In the genomic region with DNA sequence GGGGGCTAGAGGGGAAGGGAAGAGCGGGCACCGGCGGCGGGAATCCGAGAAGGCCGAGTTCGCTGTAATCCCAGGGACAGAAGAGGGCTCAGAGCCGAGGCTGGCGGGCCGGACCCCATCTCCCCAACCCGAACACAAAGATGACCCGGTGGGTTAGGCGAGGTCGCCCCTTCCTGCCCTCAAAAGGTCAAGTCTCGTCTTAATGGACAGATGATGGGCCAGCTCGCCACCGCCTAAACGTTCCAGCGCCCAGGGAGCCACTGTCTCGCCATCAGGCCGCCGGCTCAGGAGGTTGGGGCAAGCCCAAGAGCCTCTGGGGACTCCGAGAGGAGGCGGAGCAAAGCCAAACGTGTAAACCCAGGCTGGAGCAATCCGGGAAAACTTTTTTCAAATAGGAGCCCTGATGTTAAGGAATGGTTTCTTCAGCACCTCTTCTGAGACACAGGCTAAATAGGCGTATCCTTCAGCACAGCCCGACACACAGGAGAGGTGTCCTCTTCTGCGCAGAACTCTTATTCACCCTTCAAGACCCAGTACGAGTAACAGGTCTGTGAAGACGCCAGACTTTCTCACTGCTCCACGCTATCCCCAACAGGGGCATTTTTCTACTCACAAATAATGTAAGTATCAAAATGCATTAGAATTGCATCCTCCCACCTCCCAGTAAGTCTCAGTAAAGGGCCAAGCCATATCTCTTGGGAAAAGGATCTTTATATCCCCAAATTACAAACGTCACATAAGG, we compare ENCODE assay signal across 8 cellular contexts. TPM values are rescaled to one million over a fixed set of nuclear protein-coding genes. Genes with fewer than 3 reads are reported as not detected.
DNase-seq lines count a peak whose midpoint lies in the region; ATAC-seq and TF ChIP-seq lines count a peak whose summit lies in the region.

No MANE protein-coding gene starts in this region.

- H3K9me3 Mint-ChIP-seq in stimulated activated naive CD8-positive, alpha-beta T cell treated with anti-CD3 and anti-CD28 coated beads, Interleukin-15, Interleukin-2, amounts not matched to agents 100 ng/mL and 50 ng/mL, for 24 hours, result no peaks in the 10 kb centered on the region

- H3K27me3 Mint-ChIP-seq in stimulated activated naive CD8-positive, alpha-beta T cell treated with anti-CD3 and anti-CD28 coated beads, Interleukin-15, Interleukin-2, amounts not matched to agents 100 ng/mL and 50 ng/mL, for 24 hours, result peaks cover 74% of the 10 kb centered on the region

- H3K4me1 ChIP-seq in mesendoderm (ENCODE audit: control insufficient read depth, low read depth, low read length), result peaks cover 5% of the 10 kb centered on the region

- TF ChIP-seq CTCF in cardiac fibroblast (IDR thresholded peaks at IDR 0.05; ENCODE audit: low read depth, low read length), result no peak

- H3K4me3 ChIP-seq in cardiac fibroblast (replicated peaks in 1 of 2; ENCODE audit: low read depth in 2 of 2, low read length in 2 of 2), result peak overlapping the region; percentile 56 to 57
- H3K4me3 ChIP-seq in mesendoderm (ENCODE audit: low read length), result no peak overlapping the region

- H3K56ac ChIP-seq in mesendoderm (ENCODE audit: low read length), result peak overlapping the region; percentile 64

- ATAC-seq in stimulated activated naive CD8-positive, alpha-beta T cell treated with anti-CD3 and anti-CD28 coated beads, Interleukin-15, Interleukin-2, amounts not matched to agents 100 U/mL and 50 U/mL, for 24 hours, result no peak
- no peak for ATAC-seq in GM21825 (IDR thresholded peaks at IDR 0.05; ENCODE audit: unreplicated experiment)

- H2BK120ac ChIP-seq in mesendoderm (ENCODE audit: low read depth, low read length), result no peak overlapping the region

- H2AK5ac ChIP-seq in mesendoderm (ENCODE audit: low read length), result no peak overlapping the region

- H2BK15ac ChIP-seq in mesendoderm (replicated peaks; ENCODE audit: low read depth), result no peak overlapping the region

- no peak overlapping the region for H3K27ac ChIP-seq in mesendoderm (ENCODE audit: low read depth, low read length)

- no peaks in the 10 kb centered on the region for H3K79me2 ChIP-seq in mesendoderm (ENCODE audit: control insufficient read depth, insufficient read depth, low read length)

- no peak overlapping the region for H3K27ac Mint-ChIP-seq in stimulated activated naive CD8-positive, alpha-beta T cell treated with anti-CD3 and anti-CD28 coated beads, Interleukin-15, Interleukin-2, amounts not matched to agents 100 ng/mL and 50 ng/mL, for 24 hours

- H3K36me3 ChIP-seq in mesendoderm (ENCODE audit: control insufficient read depth, insufficient read depth, low read length), result no peaks in the 10 kb centered on the region

- H3K4me1 Mint-ChIP-seq in stimulated activated naive CD8-positive, alpha-beta T cell treated with anti-CD3 and anti-CD28 coated beads, Interleukin-15, Interleukin-2, amounts not matched to agents 100 ng/mL and 50 ng/mL, for 24 hours (ENCODE audit: low read depth), result peaks cover 31% of the 10 kb centered on the region

- peaks cover 14% of the 10 kb centered on the region for H3K36me3 Mint-ChIP-seq in stimulated activated naive CD8-positive, alpha-beta T cell treated with anti-CD3 and anti-CD28 coated beads, Interleukin-15, Interleukin-2, amounts not matched to agents 100 ng/mL and 50 ng/mL, for 24 hours (ENCODE audit: low read depth)

- no CpG with 5 or more reads among the region's 33 CpGs for WGBS in mesendoderm (ENCODE audit: extremely low coverage, insufficient coverage, low lambda C conversion rate)

- H4K8ac ChIP-seq in mesendoderm (ENCODE audit: low read depth, low read length), result no peak overlapping the region

- H4K5ac ChIP-seq in mesendoderm (ENCODE audit: low read length), result no peak overlapping the region

- peaks cover 52% of the 10 kb centered on the region for H3K27me3 ChIP-seq in mesendoderm (ENCODE audit: insufficient read depth, low read length, poor library complexity)

- H2BK5ac ChIP-seq in mesendoderm (ENCODE audit: low read length), result no peak overlapping the region

- no peak for DNase-seq in stimulated activated naive CD8-positive, alpha-beta T cell treated with anti-CD3 and anti-CD28 coated beads, Interleukin-15, Interleukin-2, amounts not matched to agents 100 U/mL and 50 U/mL, for 24 hours
- no peak for DNase-seq in cardiac fibroblast (ENCODE audit: low read depth in 2 of 2)
- DNase-seq in mesendoderm, result peak; percentile 65
- no peak for DNase-seq in stimulated activated CD4-positive, alpha-beta T cell treated with anti-CD3 and anti-CD28 coated beads, Interleukin-1b, Interleukin-23, amount 100 ng/mL, for 48 hours
- DNase-seq in hippocampal formation (lab: John Stamatoyannopoulos, UW), result no peak
- DNase-seq in NOMO-1 treated with DMSO at 0.1 percent for 48 hours (lab: John Stamatoyannopoulos, UW; ENCODE audit: unreplicated experiment), result no peak

- peak overlapping the region; percentile 82 for H3K4me2 ChIP-seq in mesendoderm (ENCODE audit: low read length)

- peak overlapping the region; percentile 70 for H3K4me3 Mint-ChIP-seq in stimulated activated naive CD8-positive, alpha-beta T cell treated with anti-CD3 and anti-CD28 coated beads, Interleukin-15, Interleukin-2, amounts not matched to agents 100 ng/mL and 50 ng/mL, for 24 hours

- H3K79me1 ChIP-seq in mesendoderm (ENCODE audit: low read length), result no peaks in the 10 kb centered on the region

- peak overlapping the region; percentile 46 for H3K9ac ChIP-seq in mesendoderm (ENCODE audit: low read length)

- H3K23ac ChIP-seq in mesendoderm (ENCODE audit: low read length), result no peak overlapping the region

- peak overlapping the region; percentile 54 for H3K18ac ChIP-seq in mesendoderm (ENCODE audit: low read length)

- H3K4ac ChIP-seq in mesendoderm (ENCODE audit: low read depth, low read length), result no peak overlapping the region

RNA-seq across cellular contexts. Expression of gene POU4F1, which starts 6.3 kb away (rescaled TPM):
- polyA plus RNA-seq in mesendoderm (2013, experiment 1 of 2), result 0.15 TPM
- 0.15 TPM for polyA plus RNA-seq in mesendoderm (2013, experiment 2 of 2)

RNA-seq across cellular contexts. Expression of gene OBI1, which starts 49.3 kb away (rescaled TPM):
- polyA plus RNA-seq in mesendoderm (2013, experiment 1 of 2), result 6.5 TPM
- polyA plus RNA-seq in mesendoderm (2013, experiment 2 of 2), result 6.3 TPM
